Comparison of ENCODE assay signal across 35 cellular contexts in the genomic region with DNA sequence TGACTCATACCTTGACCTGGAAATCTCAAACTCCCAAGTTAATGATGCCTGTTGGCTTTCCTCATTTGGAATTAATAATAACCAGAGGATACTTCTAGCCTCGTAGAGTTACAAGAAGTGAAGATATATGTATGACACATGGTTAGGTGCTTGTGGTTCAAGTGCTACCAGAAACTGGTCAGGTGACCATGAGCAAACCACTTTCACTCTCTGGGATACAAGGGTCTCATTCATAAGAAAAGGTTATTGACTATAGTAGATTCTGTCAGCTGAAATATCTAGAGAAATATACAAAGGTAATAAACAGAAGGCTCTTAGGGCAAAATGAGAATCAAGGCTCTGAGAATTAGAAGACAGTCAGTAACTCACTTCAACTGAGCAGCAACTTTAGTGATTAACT.
"Had no signal": no experiment of that assay in that cellular context is flagged by ENCODE, and none has a peak within 500 bp of the region (broad histone marks: within the 10 kb centered on the region; RNA-seq: fewer than 3 reads in every experiment).

No MANE protein-coding gene starts in this region.

- H3K27ac Mint-ChIP-seq: activated B cell treated with CpG ODN at 0.5 μM for 24 hours; activated CD4-positive, alpha-beta memory T cell treated with anti-CD3 and anti-CD28 coated beads for 36 hours; activated CD4-positive, alpha-beta T cell treated with anti-CD3 and anti-CD28 coated beads, Interleukin-2, amount 10 ng/mL, durations not matched to agents 24 days and 14 days; activated CD8-positive, alpha-beta T cell treated with anti-CD3 and anti-CD28 coated beads for 36 hours; activated naive CD4-positive, alpha-beta T cell treated with anti-CD3 and anti-CD28 coated beads for 36 hours; activated naive CD4-positive, alpha-beta T cell treated with anti-CD3 and anti-CD28 coated beads, Interleukin-2, amount 50 U/mL, for 24 hours; activated naive CD8-positive, alpha-beta T cell; activated naive CD8-positive, alpha-beta T cell treated with anti-CD3 and anti-CD28 coated beads, Interleukin-2, amount 10 ng/mL, durations not matched to agents 7 days and 5 days; activated naive CD8-positive, alpha-beta T cell treated with anti-CD3 and anti-CD28 coated beads, Interleukin-2, amount 50 U/mL, for 24 hours; activated T-cell treated with anti-CD3 and anti-CD28 coated beads, Interleukin-2, amount 50 U/mL, for 72 hours; activated T-helper 1 cell treated with anti-CD3 and anti-CD28 coated beads, Interleukin-12 subunit alpha, Interleukin-12 subunit beta, Interleukin-2, Interleukin-4 antibody, amounts not matched to agents 30 ng/mL and 10 ng/mL and 1 ng/mL, durations not matched to agents 14 hours and 24 hours and 36 hours; activated T-helper 17 cell treated with anti-CD3 and anti-CD28 coated beads, Interleukin-2, amount 50 U/mL, for 72 hours; brain; T-helper 1 cell treated with Interleukin-12 subunit alpha and Interleukin-12 subunit beta and Interleukin-4 antibody, amounts not matched to agents 30 μg/mL and 1 μg/mL, for 36 hours; T-helper 2 cell treated with Interferon-gamma antibody and Interleukin-4, amounts not matched to agents 5 μg/mL and 100 μg/mL, for 36 hours had no signal

- H3K4me1 Mint-ChIP-seq: activated B cell treated with CpG ODN at 0.5 μM for 24 hours; activated CD4-positive, alpha-beta T cell treated with anti-CD3 and anti-CD28 coated beads, Interleukin-2, amount 10 ng/mL, durations not matched to agents 24 days and 14 days; activated naive CD4-positive, alpha-beta T cell treated with anti-CD3 and anti-CD28 coated beads, Interleukin-2, amount 50 U/mL, for 24 hours; activated naive CD8-positive, alpha-beta T cell treated with anti-CD3 and anti-CD28 coated beads, Interleukin-2, amount 10 ng/mL, durations not matched to agents 7 days and 5 days; activated naive CD8-positive, alpha-beta T cell treated with anti-CD3 and anti-CD28 coated beads, Interleukin-2, amount 50 U/mL, for 24 hours; activated T-helper 17 cell treated with anti-CD3 and anti-CD28 coated beads, Interleukin-2, amount 50 U/mL, for 72 hours had no signal

- H3K27me3 ChIP-seq: ascending aorta, cardiac muscle cell had no signal

- H3K36me3 Mint-ChIP-seq: activated CD4-positive, alpha-beta memory T cell treated with anti-CD3 and anti-CD28 coated beads for 36 hours; activated naive CD4-positive, alpha-beta T cell treated with anti-CD3 and anti-CD28 coated beads, Interleukin-2, amount 50 U/mL, for 24 hours; activated naive CD8-positive, alpha-beta T cell; activated naive CD8-positive, alpha-beta T cell treated with anti-CD3 and anti-CD28 coated beads, Interleukin-2, amount 10 ng/mL, durations not matched to agents 7 days and 5 days; brain had no signal

- H3K4me1 ChIP-seq: ascending aorta had no signal

- H3K27me3 Mint-ChIP-seq: activated B cell treated with CpG ODN at 0.5 μM for 24 hours; activated CD4-positive, alpha-beta memory T cell treated with anti-CD3 and anti-CD28 coated beads for 36 hours; activated CD4-positive, alpha-beta T cell treated with anti-CD3 and anti-CD28 coated beads, Interleukin-2, amount 10 ng/mL, durations not matched to agents 24 days and 14 days; activated CD8-positive, alpha-beta T cell treated with anti-CD3 and anti-CD28 coated beads for 36 hours; activated naive CD4-positive, alpha-beta T cell treated with anti-CD3 and anti-CD28 coated beads, Interleukin-2, amount 50 U/mL, for 24 hours; activated naive CD8-positive, alpha-beta T cell; activated naive CD8-positive, alpha-beta T cell treated with anti-CD3 and anti-CD28 coated beads, Interleukin-2, amount 10 ng/mL, durations not matched to agents 7 days and 5 days; activated naive CD8-positive, alpha-beta T cell treated with anti-CD3 and anti-CD28 coated beads, Interleukin-2, amount 50 U/mL, for 24 hours; activated T-helper 17 cell treated with anti-CD3 and anti-CD28 coated beads, Interleukin-2, amount 50 U/mL, for 72 hours; brain had no signal

- H3K27ac ChIP-seq: ascending aorta, cardiac muscle cell, VCaP had no signal

- H3K36me3 ChIP-seq: ascending aorta, cardiac muscle cell had no signal

- H3K9me3 Mint-ChIP-seq: activated CD4-positive, alpha-beta memory T cell treated with anti-CD3 and anti-CD28 coated beads for 36 hours; activated naive CD4-positive, alpha-beta T cell treated with anti-CD3 and anti-CD28 coated beads for 36 hours; activated naive CD8-positive, alpha-beta T cell treated with anti-CD3 and anti-CD28 coated beads, Interleukin-2, amount 10 ng/mL, durations not matched to agents 7 days and 5 days had no signal

- H3K4me3 Mint-ChIP-seq: activated B cell treated with CpG ODN at 0.5 μM for 24 hours; activated CD4-positive, alpha-beta memory T cell treated with anti-CD3 and anti-CD28 coated beads for 36 hours; activated CD4-positive, alpha-beta T cell treated with anti-CD3 and anti-CD28 coated beads, Interleukin-2, amount 10 ng/mL, durations not matched to agents 24 days and 14 days; activated CD8-positive, alpha-beta T cell treated with anti-CD3 and anti-CD28 coated beads for 36 hours; activated naive CD4-positive, alpha-beta T cell treated with anti-CD3 and anti-CD28 coated beads for 36 hours; activated naive CD4-positive, alpha-beta T cell treated with anti-CD3 and anti-CD28 coated beads, Interleukin-2, amount 50 U/mL, for 24 hours; activated naive CD8-positive, alpha-beta T cell; activated naive CD8-positive, alpha-beta T cell treated with anti-CD3 and anti-CD28 coated beads, Interleukin-2, amount 10 ng/mL, durations not matched to agents 7 days and 5 days; activated naive CD8-positive, alpha-beta T cell treated with anti-CD3 and anti-CD28 coated beads, Interleukin-2, amount 50 U/mL, for 24 hours; activated T-cell treated with anti-CD3 and anti-CD28 coated beads, Interleukin-2, amount 50 U/mL, for 4 hours; activated T-cell treated with anti-CD3 and anti-CD28 coated beads, Interleukin-2, amount 50 U/mL, for 72 hours; activated T-helper 1 cell treated with anti-CD3 and anti-CD28 coated beads, Interleukin-12 subunit alpha, Interleukin-12 subunit beta, Interleukin-2, Interleukin-4 antibody, amounts not matched to agents 30 ng/mL and 10 ng/mL and 1 ng/mL, durations not matched to agents 14 hours and 24 hours and 36 hours; activated T-helper 17 cell treated with anti-CD3 and anti-CD28 coated beads, Interleukin-2, amount 50 U/mL, for 72 hours; brain; T-helper 1 cell treated with Interleukin-12 subunit alpha and Interleukin-12 subunit beta and Interleukin-4 antibody, amounts not matched to agents 30 μg/mL and 1 μg/mL, for 36 hours; T-helper 2 cell treated with Interferon-gamma antibody and Interleukin-4, amounts not matched to agents 5 μg/mL and 100 μg/mL, for 36 hours had no signal

- H3K4me3 ChIP-seq: ascending aorta, cardiac muscle cell had no signal

- H3K9me3 ChIP-seq: ascending aorta had no signal

- DNase-seq: activated B cell treated with CpG ODN at 0.5 μM for 24 hours; activated CD4-positive, alpha-beta memory T cell treated with anti-CD3 and anti-CD28 coated beads for 36 hours; activated CD4-positive, alpha-beta T cell treated with anti-CD3 and anti-CD28 coated beads for 4 hours; activated CD4-positive, alpha-beta T cell treated with anti-CD3 and anti-CD28 coated beads, Interleukin-2, amount 10 ng/mL, durations not matched to agents 24 days and 14 days; activated CD4-positive, alpha-beta T cell treated with anti-CD3 and anti-CD28 coated beads, Interleukin-2, amount 50 U/mL, for 1 hour; activated CD4-positive, alpha-beta T cell treated with anti-CD3 and anti-CD28 coated beads, Interleukin-2, amount 50 U/mL, for 4 hours; activated CD4-positive, CD25-positive, alpha-beta regulatory T cell treated with anti-CD3 and anti-CD28 coated beads, Interleukin-2, amount 50 U/mL, for 72 hours; activated CD8-positive, alpha-beta memory T cell treated with anti-CD3 and anti-CD28 coated beads, Interleukin-2, amount 50 U/mL, for 4 hours; activated CD8-positive, alpha-beta T cell treated with anti-CD3 and anti-CD28 coated beads for 36 hours; activated effector memory CD4-positive, alpha-beta T cell treated with anti-CD3 and anti-CD28 coated beads, Interleukin-2, amount 50 U/mL, for 16 hours; activated gamma-delta T cell treated with Interleukin-2 at 50 U/mL for 16 hours; activated naive CD4-positive, alpha-beta T cell; activated naive CD4-positive, alpha-beta T cell treated with anti-CD3 and anti-CD28 coated beads for 36 hours; activated naive CD8-positive, alpha-beta T cell treated with anti-CD3 and anti-CD28 coated beads, Interleukin-2, amount 10 ng/mL, durations not matched to agents 7 days and 5 days; activated naive CD8-positive, alpha-beta T cell treated with anti-CD3 and anti-CD28 coated beads, Interleukin-2, amount 50 U/mL, for 24 hours; activated T-cell treated with anti-CD3 and anti-CD28 coated beads for 4 hours; activated T-cell treated with anti-CD3 and anti-CD28 coated beads, Interleukin-2, amount 50 U/mL, for 1 hour; activated T-cell treated with anti-CD3 and anti-CD28 coated beads, Interleukin-2, amount 50 U/mL, for 4 hours; activated T-cell treated with anti-CD3 and anti-CD28 coated beads, Interleukin-2, amount 50 U/mL, for 72 hours; amygdala; anterior cingulate cortex; central memory CD4-positive, alpha-beta T cell; T-helper 1 cell; T-helper 2 cell; T-helper 9 cell had no signal
